Comparison of ENCODE assay signal across 14 cellular contexts in the genomic region with DNA sequence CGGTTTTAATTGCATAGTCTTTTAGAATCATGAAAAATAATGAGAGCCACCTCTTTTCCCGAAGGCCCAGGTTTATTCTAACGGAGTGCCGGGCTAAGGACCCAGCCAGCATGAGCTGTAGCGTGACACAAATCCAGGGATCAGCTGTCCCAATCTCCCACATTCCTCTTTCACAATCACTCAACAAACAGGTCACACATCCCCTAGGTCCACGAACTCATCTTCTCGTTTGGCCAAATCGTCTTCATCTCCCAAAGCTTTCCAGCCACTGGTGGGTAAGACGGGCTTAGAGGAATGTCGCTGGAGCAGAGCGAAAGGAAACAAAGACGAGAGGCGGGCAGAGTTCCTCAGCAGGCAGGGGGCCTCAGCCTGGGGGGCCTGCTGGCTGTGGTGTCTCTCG. TPM values are rescaled to one million over a fixed set of nuclear protein-coding genes. Genes with fewer than 3 reads are reported as not detected.
DNase-seq lines count a peak whose midpoint lies in the region; ATAC-seq and TF ChIP-seq lines count a peak whose summit lies in the region.
"Had no signal": no experiment of that assay in that cellular context is flagged by ENCODE, and none has a peak within 500 bp of the region (broad histone marks: within the 10 kb centered on the region; RNA-seq: fewer than 3 reads in every experiment).

No MANE protein-coding gene starts in this region.

- H3K36me3 ChIP-seq in trophoblast cell (ENCODE audit: control insufficient read depth in 1 of 2, insufficient read depth in 2 of 2, low read length in 2 of 2) (peaks cover 6 to 13% of the 10 kb centered on the region in 2 experiments), smooth muscle cell (ENCODE audit: low read depth) (no peaks in the 10 kb centered on the region), Peyer's patch (peaks cover 0 to 15% (median 0%) of the 10 kb centered on the region in 3 donors)

- no peak overlapping the region for H2AFZ ChIP-seq in trophoblast cell (ENCODE audit: insufficient read depth, low read length, poor library complexity)
- H2AFZ ChIP-seq in smooth muscle cell (ENCODE audit: low read depth), result no peak overlapping the region

- peak; percentile 33 for ATAC-seq in left lobe of liver
- no peak for ATAC-seq in HG03442 (IDR thresholded peaks at IDR 0.05; ENCODE audit: unreplicated experiment)

- H3K9ac ChIP-seq in trophoblast cell (ENCODE audit: low read length) (no peak overlapping the region), smooth muscle cell (ENCODE audit: low read depth) (no peak overlapping the region)

- H3K9me3 Mint-ChIP-seq in Calu3 (ENCODE audit: low read depth, unreplicated experiment), result no peaks in the 10 kb centered on the region
- H3K9me3 Mint-ChIP-seq: CD8-positive, alpha-beta memory T cell had no signal

- H3K27me3 Mint-ChIP-seq in Calu3 (ENCODE audit: unreplicated experiment), result no peaks in the 10 kb centered on the region
- H3K27me3 Mint-ChIP-seq: CD8-positive, alpha-beta memory T cell had no signal

- H3K14ac ChIP-seq in trophoblast cell (ENCODE audit: low read length), result no peak overlapping the region

- H3K4ac ChIP-seq in trophoblast cell (ENCODE audit: low read depth, low read length), result no peak overlapping the region

- no peak for TF ChIP-seq CTCF in Calu3 (IDR thresholded peaks at IDR 0.05; ENCODE audit: unreplicated experiment)
- no peak for TF ChIP-seq CTCF in VCaP (conservative IDR thresholded peaks at IDR 0.05)
- TF ChIP-seq CTCF in smooth muscle cell (IDR thresholded peaks at IDR 0.05; ENCODE audit: borderline replicate concordance, insufficient read depth, poor library complexity, severe bottlenecking), result no peak
- TF ChIP-seq CTCF in Peyer's patch (IDR thresholded peaks at IDR 0.05), result no peak

- peaks cover 53% of the 10 kb centered on the region for H3K4me1 Mint-ChIP-seq in Calu3 (ENCODE audit: low read depth, unreplicated experiment)

- no peak overlapping the region for H3K23ac ChIP-seq in trophoblast cell (ENCODE audit: low read length)

- no peak overlapping the region for H2AK5ac ChIP-seq in trophoblast cell (ENCODE audit: low read length)

- H3K27ac Mint-ChIP-seq in Calu3 (ENCODE audit: unreplicated experiment), result no peak overlapping the region

- no CpG with 5 or more reads among the region's 14 CpGs for WGBS in trophoblast cell (ENCODE audit: extremely low coverage, insufficient coverage, insufficient read length)
- WGBS in smooth muscle cell (ENCODE audit: low lambda C conversion rate), result 91% methylated on average over 14 of the region's 14 CpGs

- H3K18ac ChIP-seq in trophoblast cell (ENCODE audit: low read length), result no peak overlapping the region

- no peak for DNase-seq in Calu3
- peak; percentile 71 for DNase-seq in left lobe of liver (ENCODE audit: low spot score)
- DNase-seq in trophoblast cell, result peak; percentile 81 to 95
- DNase-seq in activated effector memory CD4-positive, alpha-beta T cell treated with anti-CD3 and anti-CD28 coated beads, Interleukin-2, amount 50 U/mL, for 16 hours, result no peak
- DNase-seq in smooth muscle cell (lab: John Stamatoyannopoulos, UW; ENCODE audit: unreplicated experiment), result no peak
- DNase-seq in Peyer's patch, result no peak
- DNase-seq: CD8-positive, alpha-beta memory T cell; DMS53; MG63; NCI-H187; NCI-H748 treated with DMSO at 0.1 percent for 48 hours; SJCRH30 had no signal

- BruUV-seq in Calu3 (replicated peaks; lab: Mats Ljungman, UMichigan), result TSS peak; percentile 7

- peaks cover 4% of the 10 kb centered on the region for H3F3A ChIP-seq in smooth muscle cell (ENCODE audit: low read depth)

- H4K8ac ChIP-seq in trophoblast cell (ENCODE audit: low read depth, low read length), result no peak overlapping the region

- H3K4me1 ChIP-seq in trophoblast cell (ENCODE audit: control insufficient read depth in 1 of 2, insufficient read depth in 2 of 2, low read length in 2 of 2) (peaks cover 32 to 40% of the 10 kb centered on the region in 2 experiments), smooth muscle cell (ENCODE audit: low read depth) (no peaks in the 10 kb centered on the region), Peyer's patch (peaks cover 0 to 8% (median 0%) of the 10 kb centered on the region in 4 donors)
- H3K4me1 ChIP-seq: SJCRH30 had no signal

- no peak overlapping the region for H2BK120ac ChIP-seq in trophoblast cell (ENCODE audit: insufficient read depth, low read length, poor library complexity)

- H3K79me2 ChIP-seq in trophoblast cell (ENCODE audit: control insufficient read depth, insufficient read depth, low read length, poor library complexity) (peaks cover 4% of the 10 kb centered on the region), smooth muscle cell (ENCODE audit: low read depth) (no peaks in the 10 kb centered on the region)

- H4K20me1 ChIP-seq in smooth muscle cell (ENCODE audit: low read depth), result no peaks in the 10 kb centered on the region

- intact Hi-C loops in Calu3 (cut with micrococcal nuclease; ENCODE audit: unreplicated experiment), result no loop called here

- H4K12ac ChIP-seq in trophoblast cell (ENCODE audit: low read depth, low read length), result no peak overlapping the region

- H3K36me3 Mint-ChIP-seq in Calu3 (ENCODE audit: insufficient read depth, unreplicated experiment), result peaks cover 58% of the 10 kb centered on the region

- H4K91ac ChIP-seq in trophoblast cell (ENCODE audit: low read depth, low read length), result peak overlapping the region; percentile 7

- H3K27ac ChIP-seq in VCaP (peak overlapping the region; percentile 97), trophoblast cell (ENCODE audit: low read depth, low read length) (no peak overlapping the region), smooth muscle cell (ENCODE audit: low read depth) (no peak overlapping the region), Peyer's patch (no peak overlapping the region)
- H3K27ac ChIP-seq: SJCRH30 had no signal

- no peak overlapping the region for H3K4me3 Mint-ChIP-seq in Calu3 (ENCODE audit: low read depth, unreplicated experiment)
- H3K4me3 Mint-ChIP-seq: CD8-positive, alpha-beta memory T cell had no signal

- TF ChIP-seq POLR2A in Peyer's patch (IDR thresholded peaks at IDR 0.05), result no peak

- H3K27me3 ChIP-seq in trophoblast cell (ENCODE audit: insufficient read depth, low read length) (no peaks in the 10 kb centered on the region), smooth muscle cell (ENCODE audit: low read depth) (no peaks in the 10 kb centered on the region), Peyer's patch (no peaks in the 10 kb centered on the region)
- H3K27me3 ChIP-seq: MG63, SJCRH30 had no signal

- no peak overlapping the region for H2BK5ac ChIP-seq in trophoblast cell (ENCODE audit: low read depth, low read length, poor library complexity)

- peaks cover 9% of the 10 kb centered on the region for H3K79me1 ChIP-seq in trophoblast cell (ENCODE audit: low read length)

- H3K4me2 ChIP-seq in trophoblast cell (ENCODE audit: low read length), result no peak overlapping the region
- H3K4me2 ChIP-seq in smooth muscle cell, result no peak overlapping the region

- CTCF ChIA-PET in Calu3 (lab: Charles Lee), result interaction anchor here (5.5 kb wide), 1 partner anchor 100 kb away, joined by 48 read pairs; no protein-coding TSS in a partner anchor

- H3K4me3 ChIP-seq in trophoblast cell (ENCODE audit: low read depth, low read length), result no peak overlapping the region
- H3K4me3 ChIP-seq in smooth muscle cell, result no peak overlapping the region
- no peak overlapping the region for H3K4me3 ChIP-seq in Peyer's patch
- H3K4me3 ChIP-seq: MG63, SJCRH30 had no signal

- H2BK12ac ChIP-seq in trophoblast cell (ENCODE audit: low read length), result no peak overlapping the region

- H3K9me3 ChIP-seq in trophoblast cell (ENCODE audit: insufficient read depth, low read depth, low read length), result no peaks in the 10 kb centered on the region
- H3K9me3 ChIP-seq in smooth muscle cell (replicated peaks; ENCODE audit: low read depth), result no peaks in the 10 kb centered on the region
- no peaks in the 10 kb centered on the region for H3K9me3 ChIP-seq in Peyer's patch
- H3K9me3 ChIP-seq: MG63, SJCRH30 had no signal

RNA-seq across cellular contexts. Expression of gene GOLPH3, which starts 55.5 kb away (rescaled TPM):
- total RNA-seq in Calu3 (2022) (115 and 123 TPM in 2 replicates), left lobe of liver (66.6 TPM), smooth muscle cell (108 and 112 TPM in 2 replicates), Peyer's patch (10 to 100 TPM; 63.5 to 93.7 (median 75.1) TPM)
- polyA plus RNA-seq in trophoblast cell (2013), result 87.4 and 93.1 TPM in 2 replicates
- 91.6 and 95.3 TPM in 2 replicates for polyA plus RNA-seq in smooth muscle cell

Comparison
In these comparisons a context has a peak if more than half of its experiments do, and no peak if none do; other contexts are left out.
1. DNase-seq: peak in left lobe of liver (single experiment) and trophoblast cell (2 of 2); none in Calu3 (single experiment), activated effector memory CD4-positive, alpha-beta T cell treated with anti-CD3 and anti-CD28 coated beads, Interleukin-2, amount 50 U/mL, for 16 hours (single experiment), smooth muscle cell (single experiment) and Peyer's patch (0 of 3).